Comparison of ENCODE assay signal across 8 cellular contexts in the genomic region with DNA sequence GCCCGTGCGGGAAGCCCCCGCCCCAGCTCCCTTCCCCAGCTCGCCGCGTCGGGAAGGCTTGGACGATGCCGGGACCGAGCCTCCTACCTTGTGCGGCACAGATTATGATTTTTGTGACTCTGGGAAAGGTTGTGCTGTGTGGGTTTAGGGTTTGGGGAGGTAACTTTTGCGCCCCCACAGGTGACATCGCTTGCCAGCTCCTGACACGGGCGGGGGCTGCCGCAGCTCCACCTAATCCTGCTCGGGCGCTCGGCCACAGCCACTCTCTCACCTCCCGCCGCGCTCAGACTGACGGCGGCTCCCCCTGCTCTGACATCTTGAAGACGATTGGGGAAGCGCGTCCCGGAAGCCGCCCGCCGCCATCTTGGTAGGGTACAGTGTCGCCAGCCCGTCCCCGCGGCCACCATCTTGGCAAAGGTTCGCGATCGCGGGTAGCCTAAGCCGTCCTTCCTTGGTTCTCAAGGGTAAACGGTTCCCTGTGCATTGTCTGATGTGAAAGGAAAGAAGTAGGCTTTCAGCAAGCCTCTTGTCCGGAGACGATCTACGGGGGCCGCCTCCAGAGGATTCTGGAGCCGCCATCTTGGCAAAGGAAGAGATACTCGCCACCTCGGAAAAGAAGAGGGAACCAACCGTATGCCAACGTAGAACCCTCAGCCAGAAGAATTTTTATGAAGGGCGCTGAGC. TPM values are rescaled to one million over a fixed set of nuclear protein-coding genes. Genes with fewer than 3 reads are reported as not detected.
DNase-seq lines count a peak whose midpoint lies in the region; ATAC-seq lines count a peak whose summit lies in the region.

No MANE protein-coding gene starts in this region.

- peak; percentile 28 for ATAC-seq in GM19035 (IDR thresholded peaks at IDR 0.05; ENCODE audit: unreplicated experiment)
- ATAC-seq in HG03432 (IDR thresholded peaks at IDR 0.05; ENCODE audit: unreplicated experiment) = peak; percentile 38

- no peaks in the 10 kb centered on the region for H3K79me2 ChIP-seq in mesendoderm (ENCODE audit: control insufficient read depth, insufficient read depth, low read length)

- H3K9ac ChIP-seq in mesendoderm (ENCODE audit: low read length) = peak overlapping the region; percentile 62

- peaks cover 16% of the 10 kb centered on the region for H3K4me1 ChIP-seq in effector memory CD4-positive, alpha-beta T cell (ENCODE audit: control insufficient read depth, insufficient read depth, low read length, poor library complexity, severe bottlenecking)
- peaks cover 6% of the 10 kb centered on the region for H3K4me1 ChIP-seq in mesendoderm (ENCODE audit: control insufficient read depth, low read depth, low read length)

- peak overlapping the region; percentile 26 for H4K5ac ChIP-seq in mesendoderm (ENCODE audit: low read length)

- H4K8ac ChIP-seq in mesendoderm (ENCODE audit: low read depth, low read length) = peak overlapping the region; percentile 87

- no CpG with 5 or more reads among the region's 51 CpGs for whole genome bisulfite sequencing in mesendoderm (ENCODE audit: extremely low coverage, insufficient coverage, low lambda C conversion rate)

- H3K79me1 ChIP-seq in mesendoderm (ENCODE audit: low read length) = peaks cover 2% of the 10 kb centered on the region

- peak overlapping the region; percentile 95 for H3K27ac ChIP-seq in effector memory CD4-positive, alpha-beta T cell (ENCODE audit: insufficient read depth, low read length, poor library complexity, severe bottlenecking)
- H3K27ac ChIP-seq in mesendoderm (ENCODE audit: low read depth, low read length) = peak overlapping the region; percentile 46

- peaks cover under 1% of the 10 kb centered on the region for H3K36me3 ChIP-seq in effector memory CD4-positive, alpha-beta T cell (ENCODE audit: control insufficient read depth, insufficient read depth, low read length)
- no peaks in the 10 kb centered on the region for H3K36me3 ChIP-seq in mesendoderm (ENCODE audit: control insufficient read depth, insufficient read depth, low read length)

- H3K18ac ChIP-seq in mesendoderm (ENCODE audit: low read length) = peak overlapping the region; percentile 44

- H2BK5ac ChIP-seq in mesendoderm (ENCODE audit: low read length) = peak overlapping the region; percentile 29

- H2BK15ac ChIP-seq in mesendoderm (replicated peaks; ENCODE audit: low read depth) = peak overlapping the region; percentile 14

- H3K4me3 ChIP-seq in effector memory CD4-positive, alpha-beta T cell (ENCODE audit: insufficient read depth, low read depth, low read length, poor library complexity, severe bottlenecking) = peak overlapping the region; percentile 96
- H3K4me3 ChIP-seq in mesendoderm (ENCODE audit: low read length) = peak overlapping the region; percentile 61

- H3K4me2 ChIP-seq in mesendoderm (ENCODE audit: low read length) = peak overlapping the region; percentile 74

- DNase-seq in AML-193 (lab: John Stamatoyannopoulos, UW) (peak; percentile 47 to 66), NCI-H774 (lab: John Stamatoyannopoulos, UW) (peak; percentile 68), mesendoderm (peak; percentile 93)
- DNase-seq in activated CD8-positive, alpha-beta memory T cell treated with anti-CD3 and anti-CD28 coated beads for 24 hours = peak; percentile 96
- DNase-seq in effector memory CD4-positive, alpha-beta T cell = peak; percentile 84 to 85 (median 84)
- DNase-seq in stimulated activated CD8-positive, alpha-beta memory T cell treated with anti-CD3 and anti-CD28 coated beads, Interleukin-12 subunit alpha, Interleukin-12 subunit beta, amount 100 ng/mL, for 4 hours (ENCODE audit: low read depth) = peak; percentile 79

- H2AK5ac ChIP-seq in mesendoderm (ENCODE audit: low read length) = no peak overlapping the region

- peak overlapping the region; percentile 59 for H3K23ac ChIP-seq in mesendoderm (ENCODE audit: low read length)

- peak overlapping the region; percentile 72 for H3K4ac ChIP-seq in mesendoderm (ENCODE audit: low read depth, low read length)

- peak overlapping the region; percentile 84 for H3K56ac ChIP-seq in mesendoderm (ENCODE audit: low read length)

- peak overlapping the region; percentile 21 for H2BK120ac ChIP-seq in mesendoderm (ENCODE audit: low read depth, low read length)

- no peaks in the 10 kb centered on the region for H3K9me3 ChIP-seq in effector memory CD4-positive, alpha-beta T cell (ENCODE audit: control insufficient read depth, low read length)

- no peaks in the 10 kb centered on the region for H3K27me3 ChIP-seq in effector memory CD4-positive, alpha-beta T cell (replicated peaks; ENCODE audit: control insufficient read depth, insufficient read depth, low read length, poor library complexity, severe bottlenecking)
- no peaks in the 10 kb centered on the region for H3K27me3 ChIP-seq in mesendoderm (ENCODE audit: insufficient read depth, low read length, poor library complexity)

RNA-seq across cellular contexts. Expression of gene NR3C1, which starts 1.7 kb away (rescaled TPM):
- polyA plus RNA-seq in mesendoderm (2013, experiment 1 of 2) = 12.1 TPM
- polyA plus RNA-seq in mesendoderm (2013, experiment 2 of 2) = 11.5 TPM

Comparison
In these comparisons a context has a peak if more than half of its experiments do, and no peak if none do; other contexts are left out.
1. Peak in every context shown above with its lines: DNase-seq, ATAC-seq, H3K4me3 ChIP-seq and H3K27ac ChIP-seq.